In genomic region chr5:37603072-37603471, GRCh38 we compare ENCODE assay signal across 15 cellular contexts.
DNase-seq lines count a peak whose midpoint lies in the region; ATAC-seq and TF ChIP-seq lines count a peak whose summit lies in the region.
"Had no signal": no experiment of that assay in that cellular context is flagged by ENCODE, and none has a peak within 500 bp of the region (broad histone marks: within the 10 kb centered on the region; RNA-seq: fewer than 3 reads in every experiment).

No MANE protein-coding gene starts in this region.

- intact Hi-C loops in sigmoid colon (cut with DNase I) (no loop called here), Right ventricle myocardium inferior (cut with DNase I) (no loop called here)

- TF ChIP-seq POLR2A in sigmoid colon (IDR thresholded peaks at IDR 0.05), result no peak

- H3K9me3 ChIP-seq in HEK293 (ENCODE audit: control insufficient read depth, insufficient read depth, low read depth, low read length) (peaks cover 6% of the 10 kb centered on the region), sigmoid colon (peaks cover 0 to 1% (median 0%) of the 10 kb centered on the region in 4 donors)

- H3K27me3 ChIP-seq in sigmoid colon, result no peaks in the 10 kb centered on the region

- no peak overlapping the region for H3K4me3 ChIP-seq in HEK293 (ENCODE audit: low read depth, low read length)
- H3K4me3 ChIP-seq in sigmoid colon, result no peak overlapping the region
- H3K4me3 ChIP-seq: GM23338, K562 had no signal

- H3K27ac ChIP-seq in HEK293 (ENCODE audit: extremely low read depth, low read depth, low read length), result no peak overlapping the region
- H3K27ac ChIP-seq in sigmoid colon, result peak overlapping the region in 3 of 4 donors; percentile 32 to 70 (median 68)
- H3K27ac ChIP-seq: C4-2B had no signal

- POLR2A ChIA-PET in HEK293 (lab: Yijun Ruan, JAX), result interaction anchor here (0.6 kb wide), 1 partner anchor 26 kb away, joined by 3 read pairs; no protein-coding TSS in a partner anchor

- CTCF ChIA-PET in HEK293 (lab: Yijun Ruan, JAX), result no interaction called here

- no peak for TF ChIP-seq CTCF in HEK293 (tag by site-specific recombination; IDR thresholded peaks at IDR 0.05)
- no peak for TF ChIP-seq CTCF in sigmoid colon (IDR thresholded peaks at IDR 0.05)

- DNase-seq in amniotic epithelial cell (ENCODE audit: low read depth), result peak; percentile 14
- DNase-seq in sigmoid colon, result no peak
- no peak for DNase-seq in MV-4-11 (lab: John Stamatoyannopoulos, UW)
- no peak for DNase-seq in NCI-H1930 (lab: John Stamatoyannopoulos, UW)
- no peak for DNase-seq in Right ventricle myocardium inferior (ENCODE audit: missing footprints)
- DNase-seq: AML-193; Caco-2; CD4-positive, alpha-beta T cell; GDM1; H9; IMR-90 had no signal

- H3K36me3 ChIP-seq in HEK293 (ENCODE audit: control insufficient read depth in 2 of 2, insufficient read depth in 1 of 2, low read length in 2 of 2), result no peaks in the 10 kb centered on the region
- no peaks in the 10 kb centered on the region for H3K36me3 ChIP-seq in sigmoid colon

- peak in 2 of 4 donors; percentile 9 to 31 for TF ChIP-seq EP300 in sigmoid colon (IDR thresholded peaks at IDR 0.05)

- H3K4me1 ChIP-seq in HEK293 (ENCODE audit: control insufficient read depth, insufficient read depth, low read length) (no peaks in the 10 kb centered on the region), sigmoid colon (peaks cover 0 to 58% (median 27%) of the 10 kb centered on the region in 4 donors)
- H3K4me1 ChIP-seq: Caco-2 had no signal

- no peak for ATAC-seq in Right ventricle myocardium inferior
- ATAC-seq: GM23338, K562 had no signal

- WGBS in sigmoid colon, 2 donors, result 97 to 98% methylated on average over 1 of the region's 1 CpG

TF ChIP-seq in HEK293, 187 proteins besides CTCF, POLR2A, EP300 and RAD21:
- TF ChIP-seq ZNF416 (tag by site-specific recombination; IDR thresholded peaks at IDR 0.05), result no peak
- TF ChIP-seq MYNN (tag by site-specific recombination; IDR thresholded peaks at IDR 0.05; ENCODE audit: borderline replicate concordance), result peak; percentile 76
